ENCODE assay signal across 9 cellular contexts in genomic region chr15:45114076-45114750, GRCh38. TPM values are rescaled to one million over a fixed set of nuclear protein-coding genes. Genes with fewer than 3 reads are reported as not detected.
DNase-seq lines count a peak whose midpoint lies in the region; ATAC-seq and TF ChIP-seq lines count a peak whose summit lies in the region.
"Had no signal": no experiment of that assay in that cellular context is flagged by ENCODE, and none has a peak within 500 bp of the region (broad histone marks: within the 10 kb centered on the region; RNA-seq: fewer than 3 reads in every experiment).

Gene DUOX2, minus strand, starts transcription at chr15:45114172. Its CDS starts 761 bp downstream, at chr15:45113411.
Gene DUOXA2, plus strand, starts transcription at chr15:45114326. Its CDS starts 280 bp downstream, at chr15:45114606.

- no peaks in the 10 kb centered on the region for H3K36me3 Mint-ChIP-seq in activated naive CD8-positive, alpha-beta T cell treated with anti-CD3 and anti-CD28 coated beads, Interleukin-2, amount 10 ng/mL, durations not matched to agents 7 days and 5 days

- H3K9me3 Mint-ChIP-seq in activated naive CD8-positive, alpha-beta T cell treated with anti-CD3 and anti-CD28 coated beads, Interleukin-2, amount 10 ng/mL, durations not matched to agents 7 days and 5 days: no peaks in the 10 kb centered on the region

- DNase-seq in A673 (ENCODE audit: low spot score) (peak; percentile 20), ELF-1 (ENCODE audit: low read depth, low spot score) (peak; percentile 24), mucosa of gallbladder (ENCODE audit: low spot score) (peak; percentile 82), foreskin melanocyte (no peak), iPS-NIHi11 (ENCODE audit: low spot score) (no peak), NCI-H1436 treated with DMSO at 0.1 percent for 48 hours (lab: John Stamatoyannopoulos, UW) (no peak)
- DNase-seq in activated naive CD8-positive, alpha-beta T cell treated with anti-CD3 and anti-CD28 coated beads, Interleukin-2, amount 10 ng/mL, durations not matched to agents 7 days and 5 days: no peak

- H3K27ac ChIP-seq in A673 (ENCODE audit: low read depth, low read length, poor library complexity, severe bottlenecking): no peak within 1 kb of the TSS

- BruUV-seq in A673 (replicated peaks; lab: Mats Ljungman, UMichigan): no TSS peak

- CTCF ChIA-PET in A673 (lab: Charles Lee): no interaction called here

- peak within 1 kb of the TSS; percentile 39 for H3K4me3 Mint-ChIP-seq in activated naive CD8-positive, alpha-beta T cell treated with anti-CD3 and anti-CD28 coated beads, Interleukin-2, amount 10 ng/mL, durations not matched to agents 7 days and 5 days

- POLR2A ChIA-PET in A673 (lab: Charles Lee; ENCODE audit: low non-redundant PET): no interaction called here
- POLR2A ChIA-PET in activated naive CD8-positive, alpha-beta T cell treated with anti-CD3 and anti-CD28 coated beads, Interleukin-2, amount 10 ng/mL, durations not matched to agents 7 days and 5 days (lab: Charles Lee): no interaction called here

- H3K4me1 Mint-ChIP-seq in activated naive CD8-positive, alpha-beta T cell treated with anti-CD3 and anti-CD28 coated beads, Interleukin-2, amount 10 ng/mL, durations not matched to agents 7 days and 5 days: peaks cover 20% of the 10 kb centered on the region

- ATAC-seq in activated naive CD8-positive, alpha-beta T cell treated with anti-CD3 and anti-CD28 coated beads, Interleukin-2, amount 10 ng/mL, durations not matched to agents 7 days and 5 days (ENCODE audit: low read depth): no peak
- no peak for ATAC-seq in HG03457 (IDR thresholded peaks at IDR 0.05; ENCODE audit: unreplicated experiment)

- H3K4me1 ChIP-seq in A673 (ENCODE audit: insufficient read depth, low read length, poor library complexity, severe bottlenecking): peaks cover 12% of the 10 kb centered on the region

- H3K9me3 ChIP-seq in A673 (ENCODE audit: low read depth, low read length, poor library complexity, severe bottlenecking): no peaks in the 10 kb centered on the region

- intact Hi-C loops in A673 (cut with micrococcal nuclease; ENCODE audit: unreplicated experiment): loop anchor here (10.0 kb wide), 1 partner anchor 529 kb away; no protein-coding TSS in a partner anchor

- H3K27me3 ChIP-seq in A673 (replicated peaks; ENCODE audit: insufficient read depth, low read depth, low read length, poor library complexity): peaks cover 34% of the 10 kb centered on the region

- peak within 1 kb of the TSS; percentile 43 for H3K4me3 ChIP-seq in A673 (ENCODE audit: low read depth, low read length, poor library complexity, severe bottlenecking)

- H3K27me3 Mint-ChIP-seq in activated naive CD8-positive, alpha-beta T cell treated with anti-CD3 and anti-CD28 coated beads, Interleukin-2, amount 10 ng/mL, durations not matched to agents 7 days and 5 days: peaks cover 85% of the 10 kb centered on the region

- TF ChIP-seq CTCF in A673 (conservative IDR thresholded peaks at IDR 0.05; ENCODE audit: low read depth, low read length): no peak

- no peaks in the 10 kb centered on the region for H3K36me3 ChIP-seq in A673 (ENCODE audit: insufficient read depth, low read length, poor library complexity, severe bottlenecking)

- H3K27ac Mint-ChIP-seq in activated naive CD8-positive, alpha-beta T cell treated with anti-CD3 and anti-CD28 coated beads, Interleukin-2, amount 10 ng/mL, durations not matched to agents 7 days and 5 days: no peak within 1 kb of the TSS

RNA-seq across cellular contexts. Expression of gene DUOX2, which starts in this region (rescaled TPM):
- total RNA-seq in A673 (2021) (0.98 and 0.99 TPM in 2 replicates), mucosa of gallbladder (366 TPM)
- not detected for total RNA-seq in activated naive CD8-positive, alpha-beta T cell treated with anti-CD3 and anti-CD28 coated beads, Interleukin-2, amount 10 ng/mL, durations not matched to agents 7 days and 5 days

RNA-seq across cellular contexts. Expression of gene DUOXA2, which starts in this region (rescaled TPM):
- total RNA-seq in A673 (2021) (not detected in 2 replicates), mucosa of gallbladder (87.1 TPM)
- not detected for total RNA-seq in activated naive CD8-positive, alpha-beta T cell treated with anti-CD3 and anti-CD28 coated beads, Interleukin-2, amount 10 ng/mL, durations not matched to agents 7 days and 5 days
- total RNA-seq: NCI-H460 had no signal

Comparison
In these comparisons a context has a peak if more than half of its experiments do, and no peak if none do; other contexts are left out.
1. RNA of gene DUOX2 (total RNA-seq): 366 TPM in mucosa of gallbladder (single experiment); 0.98 to 0.99 TPM in A673 and not detected in activated naive CD8-positive, alpha-beta T cell treated with anti-CD3 and anti-CD28 coated beads, Interleukin-2, amount 10 ng/mL, durations not matched to agents 7 days and 5 days; every median in the first group is over 100 times any median in the second.
2. RNA of gene DUOXA2 (total RNA-seq): 87.1 TPM in mucosa of gallbladder (single experiment); not detected in A673 and not detected in activated naive CD8-positive, alpha-beta T cell treated with anti-CD3 and anti-CD28 coated beads, Interleukin-2, amount 10 ng/mL, durations not matched to agents 7 days and 5 days; every median in the first group is over 10 times any median in the second.
3. Peak in DNase-seq and H3K4me3 ChIP-seq in A673; RNA of the genes that start here not detected or under 1 TPM.
4. DNase-seq: peak in ELF-1 (single experiment) and mucosa of gallbladder (single experiment); none in activated naive CD8-positive, alpha-beta T cell treated with anti-CD3 and anti-CD28 coated beads, Interleukin-2, amount 10 ng/mL, durations not matched to agents 7 days and 5 days (single experiment), foreskin melanocyte (single experiment), iPS-NIHi11 (single experiment) and NCI-H1436 treated with DMSO at 0.1 percent for 48 hours (single experiment).